1 cellular context compared by ENCODE assay signal in the genomic region with DNA sequence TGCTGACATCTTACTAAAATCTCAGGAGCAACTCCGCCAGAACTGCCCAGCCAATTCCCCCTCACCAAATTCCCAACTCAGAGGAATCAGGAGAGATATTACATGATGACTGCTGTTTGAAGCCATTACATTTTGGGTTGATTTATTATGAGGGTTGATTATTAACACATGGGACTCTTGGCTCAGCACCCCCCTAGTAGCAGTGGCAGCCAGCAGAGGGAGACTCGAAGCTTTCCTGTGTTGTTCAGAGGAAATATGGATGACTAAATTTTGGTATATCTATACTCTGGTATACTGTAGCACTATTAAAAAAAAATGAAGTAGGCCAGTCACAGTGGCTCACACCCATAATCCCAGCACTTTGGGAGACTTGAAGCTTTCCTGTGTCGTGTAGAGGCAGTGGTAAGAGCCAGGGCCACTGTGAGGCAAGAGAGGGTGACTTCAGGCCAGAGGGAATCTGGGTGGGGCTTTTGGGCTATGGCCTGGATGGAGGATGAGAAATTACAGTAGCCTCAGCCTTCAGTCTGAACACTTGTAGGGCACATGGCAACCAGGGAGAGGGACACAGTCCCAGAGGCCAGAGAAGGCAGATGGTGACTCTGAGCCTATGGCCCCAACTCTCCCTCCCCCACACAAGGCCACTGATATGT.
TF ChIP-seq lines count a peak whose summit lies in the region.

No MANE protein-coding gene starts in this region.

TF ChIP-seq in K562, 482 proteins besides CTCF, POLR2A, EP300 and RAD21 (continued from another document):
- TF ChIP-seq, protein P1, sequence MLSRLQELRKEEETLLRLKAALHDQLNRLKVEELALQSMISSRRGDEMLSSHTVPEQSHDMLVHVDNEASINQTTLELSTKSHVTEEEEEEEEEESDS (CRISPR knock-in tag; IDR thresholded peaks at IDR 0.05): no peak
- no peak for TF ChIP-seq ILK (tag; IDR thresholded peaks at IDR 0.05; ENCODE audit: borderline replicate concordance, low read depth)
- no peak for TF ChIP-seq NFIX (CRISPR knock-in tag; IDR thresholded peaks at IDR 0.05; ENCODE audit: low read depth)
- no peak for TF ChIP-seq LARP7 (IDR thresholded peaks at IDR 0.05)
- no peak for TF ChIP-seq GMEB1 (CRISPR knock-in tag; IDR thresholded peaks at IDR 0.05)
